ENCODE assay signal across 1 cellular context in the genomic region with DNA sequence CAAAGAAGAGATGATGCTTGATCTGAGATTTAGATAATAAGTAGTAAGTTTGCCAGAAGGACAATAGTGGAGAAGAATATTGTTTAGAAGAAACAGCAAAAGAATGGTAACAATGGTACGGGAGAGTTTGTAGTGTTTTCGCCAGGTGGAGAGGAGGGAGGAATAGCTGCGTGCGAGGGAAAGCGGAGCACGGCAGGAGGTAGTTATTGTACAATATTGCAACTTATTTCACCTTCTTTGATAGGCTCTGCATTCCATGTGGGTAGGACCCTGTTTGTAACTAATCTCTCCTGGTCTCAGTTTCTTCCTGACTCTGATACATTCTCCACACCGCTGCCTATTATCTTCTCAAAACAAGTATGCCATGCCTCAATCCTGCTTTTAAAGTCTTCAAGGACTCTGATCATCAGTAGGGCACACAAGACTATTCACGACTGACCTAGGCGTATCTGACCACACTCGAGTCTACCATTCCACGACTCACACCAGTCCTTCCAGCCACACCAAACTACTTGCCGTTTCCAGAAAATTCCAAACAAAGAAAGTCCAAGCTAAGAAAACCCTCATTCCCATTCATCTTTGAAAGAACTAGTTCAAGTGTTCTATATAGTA.
A peak's percentile ranks its signal among the peaks of the same experiment; 100 is the strongest.
TF ChIP-seq lines count a peak whose summit lies in the region.

No MANE protein-coding gene starts in this region.

TF ChIP-seq in HEK293, 187 proteins besides CTCF, POLR2A, EP300 and RAD21 (continued from another document):
- TF ChIP-seq, protein P1, sequence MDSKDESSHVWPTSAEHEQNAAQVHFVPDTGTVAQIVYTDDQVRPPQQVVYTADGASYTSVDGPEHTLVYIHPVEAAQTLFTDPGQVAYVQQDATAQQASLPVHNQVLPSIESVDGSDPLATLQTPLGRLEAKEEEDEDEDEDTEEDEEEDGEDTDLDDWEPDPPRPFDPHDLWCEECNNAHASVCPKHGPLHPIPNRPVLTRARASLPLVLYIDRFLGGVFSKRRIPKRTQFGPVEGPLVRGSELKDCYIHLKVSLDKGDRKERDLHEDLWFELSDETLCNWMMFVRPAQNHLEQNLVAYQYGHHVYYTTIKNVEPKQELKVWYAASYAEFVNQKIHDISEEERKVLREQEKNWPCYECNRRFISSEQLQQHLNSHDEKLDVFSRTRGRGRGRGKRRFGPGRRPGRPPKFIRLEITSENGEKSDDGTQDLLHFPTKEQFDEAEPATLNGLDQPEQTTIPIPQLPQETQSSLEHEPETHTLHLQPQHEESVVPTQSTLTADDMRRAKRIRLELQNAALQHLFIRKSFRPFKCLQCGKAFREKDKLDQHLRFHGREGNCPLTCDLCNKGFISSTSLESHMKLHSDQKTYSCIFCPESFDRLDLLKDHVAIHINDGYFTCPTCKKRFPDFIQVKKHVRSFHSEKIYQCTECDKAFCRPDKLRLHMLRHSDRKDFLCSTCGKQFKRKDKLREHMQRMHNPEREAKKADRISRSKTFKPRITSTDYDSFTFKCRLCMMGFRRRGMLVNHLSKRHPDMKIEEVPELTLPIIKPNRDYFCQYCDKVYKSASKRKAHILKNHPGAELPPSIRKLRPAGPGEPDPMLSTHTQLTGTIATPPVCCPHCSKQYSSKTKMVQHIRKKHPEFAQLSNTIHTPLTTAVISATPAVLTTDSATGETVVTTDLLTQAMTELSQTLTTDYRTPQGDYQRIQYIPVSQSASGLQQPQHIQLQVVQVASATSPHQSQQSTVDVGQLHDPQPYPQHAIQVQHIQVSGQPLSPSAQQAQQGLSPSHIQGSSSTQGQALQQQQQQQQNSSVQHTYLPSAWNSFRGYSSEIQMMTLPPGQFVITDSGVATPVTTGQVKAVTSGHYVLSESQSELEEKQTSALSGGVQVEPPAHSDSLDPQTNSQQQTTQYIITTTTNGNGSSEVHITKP (tag by site-specific recombination; IDR thresholded peaks at IDR 0.05), result peak; percentile 31
- TF ChIP-seq WT1 (tag by site-specific recombination; IDR thresholded peaks at IDR 0.05), result 0 out of 2 replicates have a peak, but pooled peaks have one; percentile 9
- TF ChIP-seq, protein P2, sequence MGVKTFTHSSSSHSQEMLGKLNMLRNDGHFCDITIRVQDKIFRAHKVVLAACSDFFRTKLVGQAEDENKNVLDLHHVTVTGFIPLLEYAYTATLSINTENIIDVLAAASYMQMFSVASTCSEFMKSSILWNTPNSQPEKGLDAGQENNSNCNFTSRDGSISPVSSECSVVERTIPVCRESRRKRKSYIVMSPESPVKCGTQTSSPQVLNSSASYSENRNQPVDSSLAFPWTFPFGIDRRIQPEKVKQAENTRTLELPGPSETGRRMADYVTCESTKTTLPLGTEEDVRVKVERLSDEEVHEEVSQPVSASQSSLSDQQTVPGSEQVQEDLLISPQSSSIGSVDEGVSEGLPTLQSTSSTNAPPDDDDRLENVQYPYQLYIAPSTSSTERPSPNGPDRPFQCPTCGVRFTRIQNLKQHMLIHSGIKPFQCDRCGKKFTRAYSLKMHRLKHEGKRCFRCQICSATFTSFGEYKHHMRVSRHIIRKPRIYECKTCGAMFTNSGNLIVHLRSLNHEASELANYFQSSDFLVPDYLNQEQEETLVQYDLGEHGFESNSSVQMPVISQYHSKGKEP (tag by site-specific recombination; IDR thresholded peaks at IDR 0.05), result 0 out of 2 replicates have a peak, but pooled peaks have one; percentile 33
- no peak for TF ChIP-seq ZNF423 (tag by site-specific recombination; IDR thresholded peaks at IDR 0.05)
- TF ChIP-seq ZNF366 (tag by site-specific recombination; conservative IDR thresholded peaks at IDR 0.05), result 0 out of 2 replicates have a peak, but pooled peaks have one; percentile 10
- TF ChIP-seq PRDM1 (tag by site-specific recombination; IDR thresholded peaks at IDR 0.05), result peak; percentile 62
- peak; percentile 45 for TF ChIP-seq ZNF133 (tag by site-specific recombination; IDR thresholded peaks at IDR 0.05)
TF ChIP-seq in HEK293: peak in this region for 14.
